ENCODE assay signal across 1 cellular context in the genomic region with DNA sequence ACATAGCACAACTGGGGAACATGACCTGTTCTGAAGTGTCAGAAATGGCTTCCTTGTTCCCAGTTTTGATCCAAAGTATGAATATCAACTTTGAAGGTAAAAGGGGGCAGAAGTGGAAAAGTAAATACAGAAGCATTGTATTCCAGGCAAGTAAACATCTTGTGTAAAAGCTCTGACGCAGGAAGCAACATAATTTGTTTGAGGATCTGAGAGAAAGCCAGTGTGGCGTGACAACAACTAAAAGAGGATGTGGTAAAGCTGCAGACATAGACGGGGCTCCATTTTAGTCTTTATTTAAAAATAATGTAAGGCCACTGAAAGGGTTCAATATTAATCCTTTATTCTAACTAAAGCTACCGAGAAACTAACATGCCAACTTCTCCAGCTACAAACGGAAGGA.
TF ChIP-seq lines count a peak whose summit lies in the region.

No MANE protein-coding gene starts in this region.

TF ChIP-seq in GM12878, 131 proteins besides CTCF, POLR2A, EP300 and RAD21 (continued from another document and continues in another):
- TF ChIP-seq, protein P1, sequence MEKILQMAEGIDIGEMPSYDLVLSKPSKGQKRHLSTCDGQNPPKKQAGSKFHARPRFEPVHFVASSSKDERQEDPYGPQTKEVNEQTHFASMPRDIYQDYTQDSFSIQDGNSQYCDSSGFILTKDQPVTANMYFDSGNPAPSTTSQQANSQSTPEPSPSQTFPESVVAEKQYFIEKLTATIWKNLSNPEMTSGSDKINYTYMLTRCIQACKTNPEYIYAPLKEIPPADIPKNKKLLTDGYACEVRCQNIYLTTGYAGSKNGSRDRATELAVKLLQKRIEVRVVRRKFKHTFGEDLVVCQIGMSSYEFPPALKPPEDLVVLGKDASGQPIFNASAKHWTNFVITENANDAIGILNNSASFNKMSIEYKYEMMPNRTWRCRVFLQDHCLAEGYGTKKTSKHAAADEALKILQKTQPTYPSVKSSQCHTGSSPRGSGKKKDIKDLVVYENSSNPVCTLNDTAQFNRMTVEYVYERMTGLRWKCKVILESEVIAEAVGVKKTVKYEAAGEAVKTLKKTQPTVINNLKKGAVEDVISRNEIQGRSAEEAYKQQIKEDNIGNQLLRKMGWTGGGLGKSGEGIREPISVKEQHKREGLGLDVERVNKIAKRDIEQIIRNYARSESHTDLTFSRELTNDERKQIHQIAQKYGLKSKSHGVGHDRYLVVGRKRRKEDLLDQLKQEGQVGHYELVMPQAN (conservative IDR thresholded peaks at IDR 0.05): no peak
- TF ChIP-seq CEBPB (IDR thresholded peaks at IDR 0.05; ENCODE audit: borderline replicate concordance in 1 of 2, low read depth in 2 of 2, low read length in 2 of 2): no peak
- TF ChIP-seq SP1 (IDR thresholded peaks at IDR 0.05; ENCODE audit: low read depth, low read length): no peak
- TF ChIP-seq RCOR1 (conservative IDR thresholded peaks at IDR 0.05; ENCODE audit: low read depth, low read length): no peak
- no peak for TF ChIP-seq JUND (IDR thresholded peaks at IDR 0.05; ENCODE audit: low read depth, low read length)
- TF ChIP-seq ZZZ3 (IDR thresholded peaks at IDR 0.05; ENCODE audit: control insufficient read depth, insufficient read length, low read depth): no peak
- TF ChIP-seq, protein P2, sequence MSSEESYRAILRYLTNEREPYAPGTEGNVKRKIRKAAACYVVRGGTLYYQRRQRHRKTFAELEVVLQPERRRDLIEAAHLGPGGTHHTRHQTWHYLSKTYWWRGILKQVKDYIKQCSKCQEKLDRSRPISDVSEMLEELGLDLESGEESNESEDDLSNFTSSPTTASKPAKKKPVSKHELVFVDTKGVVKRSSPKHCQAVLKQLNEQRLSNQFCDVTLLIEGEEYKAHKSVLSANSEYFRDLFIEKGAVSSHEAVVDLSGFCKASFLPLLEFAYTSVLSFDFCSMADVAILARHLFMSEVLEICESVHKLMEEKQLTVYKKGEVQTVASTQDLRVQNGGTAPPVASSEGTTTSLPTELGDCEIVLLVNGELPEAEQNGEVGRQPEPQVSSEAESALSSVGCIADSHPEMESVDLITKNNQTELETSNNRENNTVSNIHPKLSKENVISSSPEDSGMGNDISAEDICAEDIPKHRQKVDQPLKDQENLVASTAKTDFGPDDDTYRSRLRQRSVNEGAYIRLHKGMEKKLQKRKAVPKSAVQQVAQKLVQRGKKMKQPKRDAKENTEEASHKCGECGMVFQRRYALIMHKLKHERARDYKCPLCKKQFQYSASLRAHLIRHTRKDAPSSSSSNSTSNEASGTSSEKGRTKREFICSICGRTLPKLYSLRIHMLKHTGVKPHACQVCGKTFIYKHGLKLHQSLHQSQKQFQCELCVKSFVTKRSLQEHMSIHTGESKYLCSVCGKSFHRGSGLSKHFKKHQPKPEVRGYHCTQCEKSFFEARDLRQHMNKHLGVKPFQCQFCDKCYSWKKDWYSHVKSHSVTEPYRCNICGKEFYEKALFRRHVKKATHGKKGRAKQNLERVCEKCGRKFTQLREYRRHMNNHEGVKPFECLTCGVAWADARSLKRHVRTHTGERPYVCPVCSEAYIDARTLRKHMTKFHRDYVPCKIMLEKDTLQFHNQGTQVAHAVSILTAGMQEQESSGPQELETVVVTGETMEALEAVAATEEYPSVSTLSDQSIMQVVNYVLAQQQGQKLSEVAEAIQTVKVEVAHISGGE (CRISPR knock-in tag; IDR thresholded peaks at IDR 0.05): no peak
- TF ChIP-seq ZNF217 (IDR thresholded peaks at IDR 0.05): peak; percentile 34; the same call in 1 of the 2 replicates
- no peak for TF ChIP-seq SREBF2 (IDR thresholded peaks at IDR 0.05; ENCODE audit: low read length)
- 0 out of 4 replicates have a peak, but pooled peaks of 1 of the 2 experiments have one; percentile 42 for TF ChIP-seq BHLHE40 (IDR thresholded peaks at IDR 0.05; ENCODE audit: borderline replicate concordance in 1 of 2, low read depth in 2 of 2, low read length in 1 of 2)
- no peak for TF ChIP-seq SIN3A (IDR thresholded peaks at IDR 0.05; ENCODE audit: low read depth, low read length)
- peak; percentile 91 for TF ChIP-seq PAX5 (IDR thresholded peaks at IDR 0.05; ENCODE audit: borderline replicate concordance, low read depth, low read length)
- peak; percentile 93 for TF ChIP-seq RUNX3 (IDR thresholded peaks at IDR 0.05; ENCODE audit: low read length)
- no peak for TF ChIP-seq SMARCA5 (IDR thresholded peaks at IDR 0.05)
- TF ChIP-seq NFYA (IDR thresholded peaks at IDR 0.05; ENCODE audit: borderline replicate concordance, low read depth, low read length): no peak
- TF ChIP-seq, protein P3, sequence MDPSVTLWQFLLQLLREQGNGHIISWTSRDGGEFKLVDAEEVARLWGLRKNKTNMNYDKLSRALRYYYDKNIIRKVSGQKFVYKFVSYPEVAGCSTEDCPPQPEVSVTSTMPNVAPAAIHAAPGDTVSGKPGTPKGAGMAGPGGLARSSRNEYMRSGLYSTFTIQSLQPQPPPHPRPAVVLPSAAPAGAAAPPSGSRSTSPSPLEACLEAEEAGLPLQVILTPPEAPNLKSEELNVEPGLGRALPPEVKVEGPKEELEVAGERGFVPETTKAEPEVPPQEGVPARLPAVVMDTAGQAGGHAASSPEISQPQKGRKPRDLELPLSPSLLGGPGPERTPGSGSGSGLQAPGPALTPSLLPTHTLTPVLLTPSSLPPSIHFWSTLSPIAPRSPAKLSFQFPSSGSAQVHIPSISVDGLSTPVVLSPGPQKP (IDR thresholded peaks at IDR 0.05; ENCODE audit: low read depth, low read length): no peak
- TF ChIP-seq NR2C2 (IDR thresholded peaks at IDR 0.05; ENCODE audit: borderline replicate concordance, control insufficient read depth, insufficient read length, low read depth): no peak
- TF ChIP-seq, protein P4, sequence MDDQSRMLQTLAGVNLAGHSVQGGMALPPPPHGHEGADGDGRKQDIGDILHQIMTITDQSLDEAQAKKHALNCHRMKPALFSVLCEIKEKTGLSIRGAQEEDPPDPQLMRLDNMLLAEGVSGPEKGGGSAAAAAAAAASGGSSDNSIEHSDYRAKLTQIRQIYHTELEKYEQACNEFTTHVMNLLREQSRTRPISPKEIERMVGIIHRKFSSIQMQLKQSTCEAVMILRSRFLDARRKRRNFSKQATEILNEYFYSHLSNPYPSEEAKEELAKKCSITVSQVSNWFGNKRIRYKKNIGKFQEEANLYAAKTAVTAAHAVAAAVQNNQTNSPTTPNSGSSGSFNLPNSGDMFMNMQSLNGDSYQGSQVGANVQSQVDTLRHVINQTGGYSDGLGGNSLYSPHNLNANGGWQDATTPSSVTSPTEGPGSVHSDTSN (IDR thresholded peaks at IDR 0.05; ENCODE audit: insufficient replicate concordance, low read depth, low read length): no peak
- no peak for TF ChIP-seq GATAD2B (conservative IDR thresholded peaks at IDR 0.05; ENCODE audit: low read depth)
- TF ChIP-seq BCL11A (IDR thresholded peaks at IDR 0.05; ENCODE audit: low read depth, low read length): peak; percentile 79
- no peak for TF ChIP-seq EED (IDR thresholded peaks at IDR 0.05; ENCODE audit: low read depth)
- TF ChIP-seq, protein P5, sequence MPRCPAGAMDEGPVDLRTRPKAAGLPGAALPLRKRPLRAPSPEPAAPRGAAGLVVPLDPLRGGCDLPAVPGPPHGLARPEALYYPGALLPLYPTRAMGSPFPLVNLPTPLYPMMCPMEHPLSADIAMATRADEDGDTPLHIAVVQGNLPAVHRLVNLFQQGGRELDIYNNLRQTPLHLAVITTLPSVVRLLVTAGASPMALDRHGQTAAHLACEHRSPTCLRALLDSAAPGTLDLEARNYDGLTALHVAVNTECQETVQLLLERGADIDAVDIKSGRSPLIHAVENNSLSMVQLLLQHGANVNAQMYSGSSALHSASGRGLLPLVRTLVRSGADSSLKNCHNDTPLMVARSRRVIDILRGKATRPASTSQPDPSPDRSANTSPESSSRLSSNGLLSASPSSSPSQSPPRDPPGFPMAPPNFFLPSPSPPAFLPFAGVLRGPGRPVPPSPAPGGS (IDR thresholded peaks at IDR 0.05; ENCODE audit: borderline replicate concordance, insufficient read depth, low read depth, low read length, poor library complexity, severe bottlenecking): no peak
- no peak for TF ChIP-seq SMC3 (IDR thresholded peaks at IDR 0.05; ENCODE audit: borderline replicate concordance, low read length)
- peak; percentile 73; the same call in 1 of the 2 replicates for TF ChIP-seq MEF2A (IDR thresholded peaks at IDR 0.05; ENCODE audit: insufficient read depth, low read depth, low read length)
- TF ChIP-seq, protein P6, sequence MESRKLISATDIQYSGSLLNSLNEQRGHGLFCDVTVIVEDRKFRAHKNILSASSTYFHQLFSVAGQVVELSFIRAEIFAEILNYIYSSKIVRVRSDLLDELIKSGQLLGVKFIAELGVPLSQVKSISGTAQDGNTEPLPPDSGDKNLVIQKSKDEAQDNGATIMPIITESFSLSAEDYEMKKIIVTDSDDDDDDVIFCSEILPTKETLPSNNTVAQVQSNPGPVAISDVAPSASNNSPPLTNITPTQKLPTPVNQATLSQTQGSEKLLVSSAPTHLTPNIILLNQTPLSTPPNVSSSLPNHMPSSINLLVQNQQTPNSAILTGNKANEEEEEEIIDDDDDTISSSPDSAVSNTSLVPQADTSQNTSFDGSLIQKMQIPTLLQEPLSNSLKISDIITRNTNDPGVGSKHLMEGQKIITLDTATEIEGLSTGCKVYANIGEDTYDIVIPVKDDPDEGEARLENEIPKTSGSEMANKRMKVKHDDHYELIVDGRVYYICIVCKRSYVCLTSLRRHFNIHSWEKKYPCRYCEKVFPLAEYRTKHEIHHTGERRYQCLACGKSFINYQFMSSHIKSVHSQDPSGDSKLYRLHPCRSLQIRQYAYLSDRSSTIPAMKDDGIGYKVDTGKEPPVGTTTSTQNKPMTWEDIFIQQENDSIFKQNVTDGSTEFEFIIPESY (IDR thresholded peaks at IDR 0.05): no peak
- no peak for TF ChIP-seq NR2F1 (conservative IDR thresholded peaks at IDR 0.05)
- TF ChIP-seq, protein P7, sequence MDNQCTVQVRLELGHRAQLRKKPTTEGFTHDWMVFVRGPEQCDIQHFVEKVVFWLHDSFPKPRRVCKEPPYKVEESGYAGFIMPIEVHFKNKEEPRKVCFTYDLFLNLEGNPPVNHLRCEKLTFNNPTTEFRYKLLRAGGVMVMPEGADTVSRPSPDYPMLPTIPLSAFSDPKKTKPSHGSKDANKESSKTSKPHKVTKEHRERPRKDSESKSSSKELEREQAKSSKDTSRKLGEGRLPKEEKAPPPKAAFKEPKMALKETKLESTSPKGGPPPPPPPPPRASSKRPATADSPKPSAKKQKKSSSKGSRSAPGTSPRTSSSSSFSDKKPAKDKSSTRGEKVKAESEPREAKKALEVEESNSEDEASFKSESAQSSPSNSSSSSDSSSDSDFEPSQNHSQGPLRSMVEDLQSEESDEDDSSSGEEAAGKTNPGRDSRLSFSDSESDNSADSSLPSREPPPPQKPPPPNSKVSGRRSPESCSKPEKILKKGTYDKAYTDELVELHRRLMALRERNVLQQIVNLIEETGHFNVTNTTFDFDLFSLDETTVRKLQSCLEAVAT (IDR thresholded peaks at IDR 0.05): no peak
- TF ChIP-seq, protein P8, sequence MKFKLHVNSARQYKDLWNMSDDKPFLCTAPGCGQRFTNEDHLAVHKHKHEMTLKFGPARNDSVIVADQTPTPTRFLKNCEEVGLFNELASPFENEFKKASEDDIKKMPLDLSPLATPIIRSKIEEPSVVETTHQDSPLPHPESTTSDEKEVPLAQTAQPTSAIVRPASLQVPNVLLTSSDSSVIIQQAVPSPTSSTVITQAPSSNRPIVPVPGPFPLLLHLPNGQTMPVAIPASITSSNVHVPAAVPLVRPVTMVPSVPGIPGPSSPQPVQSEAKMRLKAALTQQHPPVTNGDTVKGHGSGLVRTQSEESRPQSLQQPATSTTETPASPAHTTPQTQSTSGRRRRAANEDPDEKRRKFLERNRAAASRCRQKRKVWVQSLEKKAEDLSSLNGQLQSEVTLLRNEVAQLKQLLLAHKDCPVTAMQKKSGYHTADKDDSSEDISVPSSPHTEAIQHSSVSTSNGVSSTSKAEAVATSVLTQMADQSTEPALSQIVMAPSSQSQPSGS (IDR thresholded peaks at IDR 0.05; ENCODE audit: low read length): peak; percentile 74; the same call in 1 of the 2 replicates
- no peak for TF ChIP-seq STAT3 (IDR thresholded peaks at IDR 0.05; ENCODE audit: low read depth, low read length)
- TF ChIP-seq, protein P9, sequence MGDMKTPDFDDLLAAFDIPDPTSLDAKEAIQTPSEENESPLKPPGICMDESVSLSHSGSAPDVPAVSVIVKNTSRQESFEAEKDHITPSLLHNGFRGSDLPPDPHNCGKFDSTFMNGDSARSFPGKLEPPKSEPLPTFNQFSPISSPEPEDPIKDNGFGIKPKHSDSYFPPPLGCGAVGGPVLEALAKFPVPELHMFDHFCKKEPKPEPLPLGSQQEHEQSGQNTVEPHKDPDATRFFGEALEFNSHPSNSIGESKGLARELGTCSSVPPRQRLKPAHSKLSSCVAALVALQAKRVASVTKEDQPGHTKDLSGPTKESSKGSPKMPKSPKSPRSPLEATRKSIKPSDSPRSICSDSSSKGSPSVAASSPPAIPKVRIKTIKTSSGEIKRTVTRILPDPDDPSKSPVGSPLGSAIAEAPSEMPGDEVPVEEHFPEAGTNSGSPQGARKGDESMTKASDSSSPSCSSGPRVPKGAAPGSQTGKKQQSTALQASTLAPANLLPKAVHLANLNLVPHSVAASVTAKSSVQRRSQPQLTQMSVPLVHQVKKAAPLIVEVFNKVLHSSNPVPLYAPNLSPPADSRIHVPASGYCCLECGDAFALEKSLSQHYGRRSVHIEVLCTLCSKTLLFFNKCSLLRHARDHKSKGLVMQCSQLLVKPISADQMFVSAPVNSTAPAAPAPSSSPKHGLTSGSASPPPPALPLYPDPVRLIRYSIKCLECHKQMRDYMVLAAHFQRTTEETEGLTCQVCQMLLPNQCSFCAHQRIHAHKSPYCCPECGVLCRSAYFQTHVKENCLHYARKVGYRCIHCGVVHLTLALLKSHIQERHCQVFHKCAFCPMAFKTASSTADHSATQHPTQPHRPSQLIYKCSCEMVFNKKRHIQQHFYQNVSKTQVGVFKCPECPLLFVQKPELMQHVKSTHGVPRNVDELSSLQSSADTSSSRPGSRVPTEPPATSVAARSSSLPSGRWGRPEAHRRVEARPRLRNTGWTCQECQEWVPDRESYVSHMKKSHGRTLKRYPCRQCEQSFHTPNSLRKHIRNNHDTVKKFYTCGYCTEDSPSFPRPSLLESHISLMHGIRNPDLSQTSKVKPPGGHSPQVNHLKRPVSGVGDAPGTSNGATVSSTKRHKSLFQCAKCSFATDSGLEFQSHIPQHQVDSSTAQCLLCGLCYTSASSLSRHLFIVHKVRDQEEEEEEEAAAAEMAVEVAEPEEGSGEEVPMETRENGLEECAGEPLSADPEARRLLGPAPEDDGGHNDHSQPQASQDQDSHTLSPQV (IDR thresholded peaks at IDR 0.05): no peak
